Comparison of ENCODE assay signal across 8 cellular contexts in the genomic region with DNA sequence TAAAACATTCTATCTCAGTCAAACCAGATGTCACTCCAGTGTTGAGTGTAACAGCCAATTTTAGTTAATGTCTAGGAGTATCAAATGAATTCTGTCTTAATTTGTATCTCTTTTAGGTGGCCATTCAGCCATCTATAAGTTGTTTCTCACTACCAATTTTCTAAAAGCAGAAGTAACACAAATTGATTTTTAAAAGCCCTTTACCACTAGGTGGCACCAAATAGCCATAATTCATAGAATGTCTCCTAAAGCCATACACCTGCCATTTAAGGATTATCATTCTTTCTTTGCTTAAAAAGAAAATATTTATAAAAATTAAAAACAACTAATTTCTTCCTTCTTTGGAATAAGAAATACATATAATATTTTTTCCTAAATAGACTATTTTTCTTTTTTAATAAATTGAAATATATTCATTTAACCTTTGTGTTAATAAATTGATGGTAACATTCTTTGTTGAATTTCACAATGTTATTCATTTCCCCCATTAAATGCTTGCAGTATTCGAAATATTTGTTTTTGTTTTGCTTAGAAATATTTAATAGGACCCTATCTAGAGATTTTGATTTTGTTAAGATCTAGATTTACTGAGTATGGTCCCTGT.
DNase-seq lines count a peak whose midpoint lies in the region; ATAC-seq, FAIRE-seq and TF ChIP-seq lines count a peak whose summit lies in the region.

No MANE protein-coding gene starts in this region.

- TF ChIP-seq CTCF in AG09309 (IDR thresholded peaks at IDR 0.05; ENCODE audit: control insufficient read depth, insufficient read depth, low read depth, low read length, missing control alignments): peak; percentile 46

- DNase-seq in AG09309 (ENCODE audit: low read depth) (peak; percentile 17), GM12891 (ENCODE audit: insufficient read length, low spot score) (no peak), NCI-H1417 treated with DMSO at 0.1 percent for 48 hours (lab: John Stamatoyannopoulos, UW) (peak; percentile 75), SW 1271 (lab: John Stamatoyannopoulos, UW) (peak; percentile 28 to 57), fibroblast of the conjunctiva (ENCODE audit: low read depth) (peak; percentile 37), renal cortical epithelial cell (ENCODE audit: low read depth) (peak; percentile 61)
- no peak for DNase-seq in effector CD8-positive, alpha-beta T cell (lab: John Stamatoyannopoulos, UW)

- ATAC-seq in HG02884 (IDR thresholded peaks at IDR 0.05; ENCODE audit: unreplicated experiment): peak; percentile 88

- TF ChIP-seq POLR2A in GM12891 (IDR thresholded peaks at IDR 0.05; ENCODE audit: low read depth, low read length): no peak

- H3K4me3 ChIP-seq in AG09309 (ENCODE audit: control insufficient read depth, low read depth, low read length): no peak overlapping the region

- peak; percentile 16 for FAIRE-seq in GM12891 (lab: Jason Lieb, UNC)

TF ChIP-seq in GM12891, 5 proteins besides CTCF, POLR2A, EP300 and RAD21:
- no peak for TF ChIP-seq POLR2AphosphoS5 (IDR thresholded peaks at IDR 0.05; ENCODE audit: low read depth, low read length)
- no peak for TF ChIP-seq POU2F2 (IDR thresholded peaks at IDR 0.05; ENCODE audit: low read depth, low read length)
TF ChIP-seq in GM12891: peak in this region for 0.

Comparison
In these comparisons a context has a peak if more than half of its experiments do, and no peak if none do; other contexts are left out.
1. DNase-seq: peak in AG09309 (single experiment), NCI-H1417 treated with DMSO at 0.1 percent for 48 hours (single experiment), SW 1271 (2 of 2), fibroblast of the conjunctiva (single experiment) and renal cortical epithelial cell (single experiment); none in GM12891 (single experiment) and effector CD8-positive, alpha-beta T cell (single experiment).